In the genomic region with DNA sequence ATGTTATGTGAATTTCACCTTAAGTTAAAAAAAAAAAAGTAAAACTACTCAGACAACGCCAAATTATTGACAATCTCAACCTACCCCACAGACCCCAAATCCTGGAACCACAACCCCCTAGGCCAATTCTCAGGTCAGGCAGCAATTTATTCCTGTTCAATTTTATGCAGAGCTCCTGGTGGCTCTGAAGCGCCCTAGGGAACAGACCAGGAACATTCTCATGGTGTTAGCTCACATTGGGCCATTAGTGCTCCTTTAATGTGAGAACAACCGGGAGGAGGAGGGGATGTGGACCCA, we compare ENCODE assay signal across 8 cellular contexts. TPM values are rescaled to one million over a fixed set of nuclear protein-coding genes. Genes with fewer than 3 reads are reported as not detected.
DNase-seq lines count a peak whose midpoint lies in the region; ATAC-seq and TF ChIP-seq lines count a peak whose summit lies in the region.

No MANE protein-coding gene starts in this region.

- H3K27me3 Mint-ChIP-seq in MCF 10A (ENCODE audit: insufficient read depth, unreplicated experiment): no peaks in the 10 kb centered on the region

- H3K27ac ChIP-seq in heart left ventricle: peak overlapping the region in 11 of 12 donors; percentile 52 to 89 (median 81)
- H3K27ac ChIP-seq in mesodermal cell (ENCODE audit: low read depth, low read length, severe bottlenecking): no peak overlapping the region
- peak overlapping the region; percentile 64 for H3K27ac ChIP-seq in vagina

- ATAC-seq in heart left ventricle: peak in 1 of 4 donors; percentile 17
- no peak for ATAC-seq in left cardiac atrium
- ATAC-seq in HG02981 (IDR thresholded peaks at IDR 0.05; ENCODE audit: unreplicated experiment): no peak

- H3K36me3 ChIP-seq in heart left ventricle: no peaks in the 10 kb centered on the region
- H3K36me3 ChIP-seq in mesodermal cell (ENCODE audit: control insufficient read depth, insufficient read depth, low read length): no peaks in the 10 kb centered on the region
- no peaks in the 10 kb centered on the region for H3K36me3 ChIP-seq in vagina

- intact Hi-C loops in heart left ventricle (cut with DNase I) (no loop called here), left cardiac atrium (cut with DNase I) (no loop called here), MCF 10A (cut with micrococcal nuclease) (loop anchor here (5.0 kb wide), 1 partner anchor 67 kb away; no protein-coding TSS in a partner anchor), vagina (cut with DNase I) (no loop called here)

- no peak for TF ChIP-seq CTCF in heart left ventricle (IDR thresholded peaks at IDR 0.05)
- TF ChIP-seq CTCF in MCF 10A (IDR thresholded peaks at IDR 0.05; ENCODE audit: unreplicated experiment): no peak
- TF ChIP-seq CTCF in vagina (IDR thresholded peaks at IDR 0.05): no peak

- TSS peak; percentile 60 for BruUV-seq in MCF 10A (replicated peaks; lab: Mats Ljungman, UMichigan)

- H3K9me3 ChIP-seq in heart left ventricle: no peaks in the 10 kb centered on the region
- peaks cover 3% of the 10 kb centered on the region for H3K9me3 ChIP-seq in mesodermal cell (ENCODE audit: control insufficient read depth, low read length)
- no peaks in the 10 kb centered on the region for H3K9me3 ChIP-seq in vagina

- no peaks in the 10 kb centered on the region for H3K9me3 Mint-ChIP-seq in MCF 10A (ENCODE audit: unreplicated experiment)

- H3K36me3 Mint-ChIP-seq in MCF 10A (ENCODE audit: insufficient read depth, unreplicated experiment): peaks cover 10% of the 10 kb centered on the region

- H3K4me3 Mint-ChIP-seq in MCF 10A (ENCODE audit: unreplicated experiment): peak overlapping the region; percentile 75

- H3K4me1 ChIP-seq in heart left ventricle (peaks cover 5 to 40% (median 20%) of the 10 kb centered on the region in 12 donors), mesodermal cell (ENCODE audit: control insufficient read depth, insufficient read depth, low read length, poor library complexity, severe bottlenecking) (peaks cover 9% of the 10 kb centered on the region), vagina (peaks cover 13% of the 10 kb centered on the region)

- H3K4me3 ChIP-seq in heart left ventricle (peak overlapping the region; percentile 68 to 98 (median 80)), mesodermal cell (ENCODE audit: extremely low read depth, insufficient read depth, low read length, poor library complexity, severe bottlenecking) (peak overlapping the region; percentile 64), vagina (peak overlapping the region; percentile 63 to 90)

- H3K27me3 ChIP-seq in heart left ventricle (no peaks in the 10 kb centered on the region), vagina (no peaks in the 10 kb centered on the region)

- peaks cover 41% of the 10 kb centered on the region for H3K4me1 Mint-ChIP-seq in MCF 10A (ENCODE audit: insufficient read depth, unreplicated experiment)

- DNase-seq in heart left ventricle: no peak
- no peak for DNase-seq in left cardiac atrium
- no peak for DNase-seq in MCF 10A (ENCODE audit: unreplicated experiment)
- DNase-seq in vagina (ENCODE audit: extremely low spot score in 2 of 2): no peak
- DNase-seq in hypothalamus (lab: John Stamatoyannopoulos, UW): no peak
- no peak for DNase-seq in activated gamma-delta T cell treated with Interleukin-2 at 50 U/mL for 16 hours

- TF ChIP-seq POLR2A in heart left ventricle (IDR thresholded peaks at IDR 0.05) (no peak), vagina (IDR thresholded peaks at IDR 0.05) (no peak)

- CTCF ChIA-PET in MCF 10A (lab: Yijun Ruan, JAX): interaction anchor here (0.6 to 1.0 kb wide), 6 partner anchors 13 to 462 kb away, joined by 3 to 4 read pairs (median 4); partner anchors contain the start of gene PARP1

- WGBS in heart left ventricle, 4 donors: 48 to 56% (median 55%) methylated on average over 3 of the region's 3 CpGs
- WGBS in mesodermal cell (ENCODE audit: insufficient coverage in 2 of 2), 2 experiments: 41 to 50% methylated on average over 3 of the region's 3 CpGs

- H3K27ac Mint-ChIP-seq in MCF 10A (ENCODE audit: low read depth, unreplicated experiment): peak overlapping the region; percentile 79

- POLR2A ChIA-PET in MCF 10A (lab: Yijun Ruan, JAX): interaction anchor here (0.7 to 4.9 kb wide), 10 partner anchors 20 to 871 kb away, joined by 3 to 40 read pairs (median 4); partner anchors contain the start of genes COQ8A and PARP1

RNA-seq across cellular contexts. Expression of gene PSEN2, which starts 0.4 kb away (rescaled TPM):
- total RNA-seq in heart left ventricle (10 to 100 TPM; 17.2 to 30.9 (median 21.7) TPM), left cardiac atrium (10 to 100 TPM; 17.8 to 23.6 TPM), MCF 10A (2022) (31.3 and 31.8 TPM in 2 replicates), vagina (22.1 TPM)
- polyA plus RNA-seq in heart left ventricle: 10 to 100 TPM; 12.3 to 18.3 TPM
- polyA plus RNA-seq in mesodermal cell (2013, experiment 1 of 2): 6.5 TPM
- 6.4 TPM for polyA plus RNA-seq in mesodermal cell (2013, experiment 2 of 2)
